In the genomic region with DNA sequence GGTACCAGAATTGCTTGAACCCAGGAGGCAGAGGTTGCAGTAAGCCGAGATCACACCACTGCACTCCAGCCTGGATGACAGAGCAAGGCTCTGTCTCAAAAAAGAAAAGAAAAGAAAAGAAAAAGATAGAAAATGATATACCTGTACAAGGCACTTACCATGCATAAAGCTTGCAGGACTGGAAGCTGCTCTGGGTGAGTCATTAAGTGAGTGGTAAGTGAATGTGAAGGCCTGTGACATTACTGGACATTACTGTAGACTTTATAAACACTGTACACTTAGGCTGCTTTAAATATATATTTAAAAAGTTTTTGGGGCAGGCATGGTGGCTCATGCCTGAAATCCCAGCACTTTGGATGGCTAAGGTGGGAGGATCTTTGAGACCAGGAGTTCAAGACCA, we compare ENCODE assay signal across 17 cellular contexts.
DNase-seq lines count a peak whose midpoint lies in the region; ATAC-seq and TF ChIP-seq lines count a peak whose summit lies in the region.
"Had no signal": no experiment of that assay in that cellular context is flagged by ENCODE, and none has a peak within 500 bp of the region (broad histone marks: within the 10 kb centered on the region; RNA-seq: fewer than 3 reads in every experiment).

No MANE protein-coding gene starts in this region.

- no peak overlapping the region for H3K18ac ChIP-seq in IMR-90 (ENCODE audit: low read depth, low read length)

- no peak overlapping the region for H3K56ac ChIP-seq in IMR-90 (ENCODE audit: extremely low read depth, insufficient read depth, low read length)

- no peak overlapping the region for H2BK120ac ChIP-seq in IMR-90 (ENCODE audit: low read depth, low read length)

- H3K4ac ChIP-seq in IMR-90 (ENCODE audit: low read depth, low read length) = no peak overlapping the region

- no peak overlapping the region for H2AK9ac ChIP-seq in IMR-90 (replicated peaks; ENCODE audit: low read depth, low read length, poor library complexity)

- no peak overlapping the region for H2BK5ac ChIP-seq in IMR-90 (ENCODE audit: low read depth, low read length, poor library complexity, severe bottlenecking)

- peak; percentile 38 for DNase-seq in A172 (ENCODE audit: low spot score)
- peak; percentile 86 for DNase-seq in IMR-90
- peak; percentile 34 for DNase-seq in brain microvascular endothelial cell
- peak; percentile 15 for DNase-seq in fibroblast of the aortic adventitia (ENCODE audit: low read depth)
- no peak for DNase-seq in occipital lobe (lab: John Stamatoyannopoulos, UW)
- no peak for DNase-seq in amygdala (lab: John Stamatoyannopoulos, UW)
- no peak for DNase-seq in NOMO-1 (lab: John Stamatoyannopoulos, UW; ENCODE audit: unreplicated experiment in 2 of 2)
- DNase-seq: activated B cell treated with CpG ODN at 0.5 μM for 24 hours; activated CD4-positive, alpha-beta memory T cell treated with anti-CD3 and anti-CD28 coated beads for 36 hours; activated T-cell treated with anti-CD3 and anti-CD28 coated beads for 4 hours; Calu3; nucleus accumbens; T-helper 9 cell had no signal

- H3K4me1 ChIP-seq in IMR-90 (ENCODE audit: control insufficient read depth, insufficient read depth, low read length) = no peaks in the 10 kb centered on the region
- H3K4me1 ChIP-seq: BLaER1 treated with 17β-estradiol and CSF1 and Interleukin-3, amounts not matched to agents 10 nM and 100 nM had no signal

- no peak overlapping the region for H2AFZ ChIP-seq in IMR-90 (replicated peaks; ENCODE audit: low read length, poor library complexity)

- no peaks in the 10 kb centered on the region for H3K27me3 ChIP-seq in IMR-90 (ENCODE audit: control insufficient read depth, insufficient read depth, low read length)
- H3K27me3 ChIP-seq in brain microvascular endothelial cell (replicated peaks) = no peaks in the 10 kb centered on the region
- H3K27me3 ChIP-seq: BLaER1 treated with 17β-estradiol and CSF1 and Interleukin-3, amounts not matched to agents 10 nM and 100 nM; gastroesophageal sphincter had no signal

- POLR2A ChIA-PET in IMR-90 (lab: Charles Lee; ENCODE audit: unreplicated experiment) = no interaction called here

- CTCF ChIA-PET in IMR-90 (lab: Yijun Ruan, JAX) = no interaction called here

- no peak for TF ChIP-seq CTCF in IMR-90 (conservative IDR thresholded peaks at IDR 0.05; ENCODE audit: low read depth, low read length)
- no peak for TF ChIP-seq CTCF in brain microvascular endothelial cell (IDR thresholded peaks at IDR 0.05; ENCODE audit: low read depth, low read length, missing control alignments)
- TF ChIP-seq CTCF in fibroblast of the aortic adventitia (IDR thresholded peaks at IDR 0.05; ENCODE audit: insufficient read depth, low read length) = no peak

- no peak overlapping the region for H4K91ac ChIP-seq in IMR-90 (ENCODE audit: insufficient read depth, low read depth, low read length)

- intact Hi-C loops in IMR-90 (cut with micrococcal nuclease) = loop anchor here (10.0 kb wide), 1 partner anchor 190 kb away; no protein-coding TSS in a partner anchor

- peaks cover 4 to 5% of the 10 kb centered on the region in 2 experiments for H3K79me1 ChIP-seq in IMR-90 (ENCODE audit: low read depth in 1 of 2, low read length in 2 of 2)

- no peak overlapping the region for H3K4me2 ChIP-seq in IMR-90 (ENCODE audit: low read depth, low read length)
- H3K4me2 ChIP-seq: BLaER1 treated with 17β-estradiol and CSF1 and Interleukin-3, amounts not matched to agents 10 nM and 100 nM had no signal

- no peak overlapping the region for H2AK5ac ChIP-seq in IMR-90 (ENCODE audit: low read depth, low read length)

- ATAC-seq in IMR-90 (ENCODE audit: low read depth) = peak; percentile 90
- no peak for ATAC-seq in HG02884 (IDR thresholded peaks at IDR 0.05; ENCODE audit: unreplicated experiment)
- ATAC-seq: gastroesophageal sphincter had no signal

- H3K23ac ChIP-seq in IMR-90 (ENCODE audit: low read depth, low read length) = no peak overlapping the region

- no peak overlapping the region for H2BK20ac ChIP-seq in IMR-90 (ENCODE audit: low read depth, low read length)

- no peak overlapping the region for H2BK15ac ChIP-seq in IMR-90 (ENCODE audit: low read depth, low read length)

- dilution Hi-C loops in IMR-90 (cut with HindIII; ENCODE audit: low sequenced_read_pairs, unreplicated experiment) = no loop called here

- in situ Hi-C loops in IMR-90 (cut with MboI; ENCODE audit: low sequenced_read_pairs) = loop anchor here (25.0 kb wide), 1 partner anchor 468 kb away; no protein-coding TSS in a partner anchor
- in situ Hi-C loops in brain microvascular endothelial cell (cut with HindIII; ENCODE audit: low pct_ligation_motif_present, low sequenced_read_pairs) = no loop called here

- no peak for TF ChIP-seq POLR2A in IMR-90 (IDR thresholded peaks at IDR 0.05; ENCODE audit: low read depth, low read length)

- no peak overlapping the region for H4K8ac ChIP-seq in IMR-90 (ENCODE audit: low read depth in 2 of 2, low read length in 2 of 2)

- BruUV-seq in IMR-90 (replicated peaks; lab: Mats Ljungman, UMichigan) = no TSS peak

- H3K9me1 ChIP-seq in IMR-90 (ENCODE audit: insufficient read depth, low read length) = no peaks in the 10 kb centered on the region

- H4K5ac ChIP-seq in IMR-90 (ENCODE audit: low read depth, low read length) = no peak overlapping the region

- peaks cover 3% of the 10 kb centered on the region; the same call in 1 of the 2 replicates for H3K36me3 ChIP-seq in IMR-90 (ENCODE audit: control insufficient read depth, insufficient read depth, low read length)
- peaks cover 2% of the 10 kb centered on the region for H3K36me3 ChIP-seq in brain microvascular endothelial cell (replicated peaks)

- no peaks in the 10 kb centered on the region for H3K9me3 ChIP-seq in IMR-90 (ENCODE audit: control insufficient read depth, insufficient read depth, low read length)
- H3K9me3 ChIP-seq: BLaER1 treated with 17β-estradiol and CSF1 and Interleukin-3, amounts not matched to agents 10 nM and 100 nM; gastroesophageal sphincter had no signal

- H3K4me3 ChIP-seq in IMR-90 (ENCODE audit: insufficient read depth, low read depth, low read length) (no peak overlapping the region), brain microvascular endothelial cell (ENCODE audit: low read depth, low read length) (no peak overlapping the region), fibroblast of the aortic adventitia (ENCODE audit: low read depth, low read length) (no peak overlapping the region)
- H3K4me3 ChIP-seq: BLaER1 treated with 17β-estradiol and CSF1 and Interleukin-3, amounts not matched to agents 10 nM and 100 nM; gastroesophageal sphincter; SK-N-MC had no signal

- WGBS in IMR-90 (ENCODE audit: extremely low coverage in 2 of 2, insufficient read length in 1 of 2), 2 experiments = no CpG with 5 or more reads among the region's 1 CpG

- TF ChIP-seq RAD21 in IMR-90 (IDR thresholded peaks at IDR 0.05; ENCODE audit: low read length) = no peak

- no peak overlapping the region for H3K14ac ChIP-seq in IMR-90 (replicated peaks; ENCODE audit: low read depth, low read length)

- H3K9ac ChIP-seq in IMR-90 (ENCODE audit: low read depth, low read length) = no peak overlapping the region
- H3K9ac ChIP-seq: BLaER1 treated with 17β-estradiol and CSF1 and Interleukin-3, amounts not matched to agents 10 nM and 100 nM had no signal

- H3K27ac ChIP-seq in IMR-90 (ENCODE audit: insufficient read depth, low read length) = no peak overlapping the region
- no peak overlapping the region for H3K27ac ChIP-seq in brain microvascular endothelial cell
- H3K27ac ChIP-seq: BLaER1 treated with 17β-estradiol and CSF1 and Interleukin-3, amounts not matched to agents 10 nM and 100 nM; gastroesophageal sphincter; SK-N-MC had no signal

- H4K20me1 ChIP-seq in IMR-90 (ENCODE audit: insufficient read depth, low read length) = peaks cover 4% of the 10 kb centered on the region; the same call in 1 of the 2 replicates

TF ChIP-seq in IMR-90, 13 proteins besides CTCF, POLR2A, EP300 and RAD21:
- TF ChIP-seq CHD1 (IDR thresholded peaks at IDR 0.05; ENCODE audit: low read depth, low read length) (no peak), BHLHE40 (IDR thresholded peaks at IDR 0.05; ENCODE audit: low read depth, low read length) (0 out of 2 replicates have a peak, but pooled peaks have one; percentile 6)

Comparison
In these comparisons a context has a peak if more than half of its experiments do, and no peak if none do; other contexts are left out.
1. DNase-seq: peak in A172 (single experiment), IMR-90 (single experiment), brain microvascular endothelial cell (single experiment) and fibroblast of the aortic adventitia (single experiment); none in occipital lobe (single experiment), amygdala (0 of 56) and NOMO-1 (0 of 2).